In the genomic region with DNA sequence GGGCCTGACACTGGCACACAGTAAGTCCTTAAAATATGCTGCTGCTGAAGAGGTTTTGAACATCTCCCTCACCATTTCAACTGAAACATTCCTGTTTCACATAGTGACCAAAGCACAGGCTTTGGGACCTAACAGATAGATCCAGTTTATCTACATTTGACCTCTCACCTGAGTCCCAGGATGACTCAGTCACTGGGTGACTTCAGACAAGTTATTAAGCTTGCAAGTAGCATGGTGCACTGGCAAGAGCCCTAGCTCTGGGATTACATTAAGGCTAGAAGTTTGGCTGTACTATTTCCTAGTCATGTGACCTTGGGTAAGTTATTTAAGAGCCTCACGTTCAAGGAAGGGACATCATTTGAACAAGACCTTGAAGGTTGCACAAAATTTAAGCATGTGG, we compare ENCODE assay signal across 23 cellular contexts.
DNase-seq lines count a peak whose midpoint lies in the region; ATAC-seq and TF ChIP-seq lines count a peak whose summit lies in the region.
"Had no signal": no experiment of that assay in that cellular context is flagged by ENCODE, and none has a peak within 500 bp of the region (broad histone marks: within the 10 kb centered on the region; RNA-seq: fewer than 3 reads in every experiment).

No MANE protein-coding gene starts in this region.

- POLR2A ChIA-PET in CD4-positive, alpha-beta T cell (lab: Charles Lee): no interaction called here
- POLR2A ChIA-PET in activated CD8-positive, alpha-beta T cell treated with anti-CD3 and anti-CD28 coated beads, Interleukin-2, amount 10 ng/mL, durations not matched to agents 7 days and 5 days (lab: Charles Lee): no interaction called here

- H3K36me3 Mint-ChIP-seq in CD4-positive, alpha-beta T cell (ENCODE audit: low read depth): no peaks in the 10 kb centered on the region
- H3K36me3 Mint-ChIP-seq in activated CD8-positive, alpha-beta T cell treated with anti-CD3 and anti-CD28 coated beads, Interleukin-2, amount 10 ng/mL, durations not matched to agents 7 days and 5 days (ENCODE audit: low read depth): no peaks in the 10 kb centered on the region
- H3K36me3 Mint-ChIP-seq: immature natural killer cell; stimulated activated memory B cell treated with anti-CD40 and anti-IgM and Interleukin-4, amounts not matched to agents 10 μg/mL and 1 μg/mL and 100 μg/mL, for 72 hours; T-cell had no signal

- H3K36me3 ChIP-seq in osteoblast (ENCODE audit: insufficient read depth, low read length): no peaks in the 10 kb centered on the region
- H3K36me3 ChIP-seq: neutrophil had no signal

- ATAC-seq in CD4-positive, alpha-beta T cell (ENCODE audit: poor library complexity): no peak
- ATAC-seq in activated CD8-positive, alpha-beta T cell treated with anti-CD3 and anti-CD28 coated beads, Interleukin-2, amount 10 ng/mL, durations not matched to agents 7 days and 5 days: no peak
- no peak for ATAC-seq in GM21526 (IDR thresholded peaks at IDR 0.05; ENCODE audit: low FRiP score, unreplicated experiment)
- ATAC-seq: stimulated activated memory B cell treated with anti-CD40 and anti-IgM and Interleukin-4, amounts not matched to agents 10 μg/mL and 1 μg/mL and 100 μg/mL, for 72 hours; T-cell had no signal

- intact Hi-C loops in CD4-positive, alpha-beta T cell (cut with DNase I, micrococcal nuclease): no loop called here

- no peak overlapping the region for H3K27ac Mint-ChIP-seq in CD4-positive, alpha-beta T cell
- H3K27ac Mint-ChIP-seq in activated CD8-positive, alpha-beta T cell treated with anti-CD3 and anti-CD28 coated beads, Interleukin-2, amount 10 ng/mL, durations not matched to agents 7 days and 5 days: no peak overlapping the region
- H3K27ac Mint-ChIP-seq: immature natural killer cell; stimulated activated memory B cell treated with anti-CD40 and anti-IgM and Interleukin-4, amounts not matched to agents 10 μg/mL and 1 μg/mL and 100 μg/mL, for 72 hours; T-cell had no signal

- H3K9me3 ChIP-seq in osteoblast (ENCODE audit: low read depth, low read length): no peaks in the 10 kb centered on the region
- H3K9me3 ChIP-seq in CD4-positive, alpha-beta T cell (ENCODE audit: control insufficient read depth, low read length): no peaks in the 10 kb centered on the region
- H3K9me3 ChIP-seq: neutrophil had no signal

- H3K4me2 ChIP-seq in osteoblast (ENCODE audit: insufficient read depth, low read length): no peak overlapping the region

- peak overlapping the region; percentile 46 for H3K27ac ChIP-seq in osteoblast (ENCODE audit: low read depth, low read length)
- no peak overlapping the region for H3K27ac ChIP-seq in CD4-positive, alpha-beta T cell (ENCODE audit: low read depth, low read length)
- H3K27ac ChIP-seq: coronary artery, neutrophil had no signal

- no peaks in the 10 kb centered on the region for H3K27me3 ChIP-seq in osteoblast (ENCODE audit: insufficient read depth, low read length)
- H3K27me3 ChIP-seq in CD4-positive, alpha-beta T cell (ENCODE audit: control insufficient read depth, insufficient read depth, low read length): peaks cover 7% of the 10 kb centered on the region
- H3K27me3 ChIP-seq: neutrophil had no signal

- H3K4me1 ChIP-seq in osteoblast (ENCODE audit: insufficient read depth, low read length): peaks cover 8% of the 10 kb centered on the region

- peaks cover 3% of the 10 kb centered on the region for H3K9me3 Mint-ChIP-seq in CD4-positive, alpha-beta T cell
- H3K9me3 Mint-ChIP-seq in activated CD8-positive, alpha-beta T cell treated with anti-CD3 and anti-CD28 coated beads, Interleukin-2, amount 10 ng/mL, durations not matched to agents 7 days and 5 days (ENCODE audit: insufficient read depth): no peaks in the 10 kb centered on the region

- peaks cover 21% of the 10 kb centered on the region for H3K27me3 Mint-ChIP-seq in CD4-positive, alpha-beta T cell
- H3K27me3 Mint-ChIP-seq in activated CD8-positive, alpha-beta T cell treated with anti-CD3 and anti-CD28 coated beads, Interleukin-2, amount 10 ng/mL, durations not matched to agents 7 days and 5 days (ENCODE audit: low read depth): peaks cover 2% of the 10 kb centered on the region

- CTCF ChIA-PET in CD4-positive, alpha-beta T cell (lab: Charles Lee): no interaction called here
- CTCF ChIA-PET in activated CD8-positive, alpha-beta T cell treated with anti-CD3 and anti-CD28 coated beads, Interleukin-2, amount 10 ng/mL, durations not matched to agents 7 days and 5 days (lab: Charles Lee): no interaction called here

- no peak overlapping the region for H3K4me3 ChIP-seq in cardiac fibroblast (replicated peaks in 1 of 2; ENCODE audit: low read depth in 2 of 2, low read length in 2 of 2)
- H3K4me3 ChIP-seq in osteoblast (ENCODE audit: insufficient read depth, low read length): no peak overlapping the region
- H3K4me3 ChIP-seq: coronary artery, lung had no signal

- DNase-seq in Daoy (ENCODE audit: low read depth) (peak; percentile 43), HT1080 (ENCODE audit: low read depth) (peak; percentile 15), cardiac fibroblast (ENCODE audit: low read depth in 2 of 2) (peak; percentile 26 to 30), osteoblast (ENCODE audit: insufficient read length, low spot score, missing footprints) (no peak)
- no peak for DNase-seq in CD4-positive, alpha-beta T cell
- no peak for DNase-seq in activated CD8-positive, alpha-beta T cell treated with anti-CD3 and anti-CD28 coated beads, Interleukin-2, amount 10 ng/mL, durations not matched to agents 7 days and 5 days
- DNase-seq: activated CD4-positive, CD25-positive, alpha-beta regulatory T cell treated with anti-CD3 and anti-CD28 coated beads, Interleukin-2, amount 50 U/mL, for 72 hours; activated T-cell treated with anti-CD3 and anti-CD28 coated beads, Interleukin-2, amount 50 U/mL, for 1 hour; AML-193; HCEC 1CT; immature natural killer cell; KBM-7; NCI-H1694; NCI-H748 treated with DMSO at 0.1 percent for 48 hours; SHP77 treated with DMSO at 0.1 percent for 48 hours; small intestine; stimulated activated CD4-positive, alpha-beta T cell treated with anti-CD3 and anti-CD28 coated beads, Interleukin-2, amount 100 ng/mL, for 24 hours; T-cell had no signal

- H3K79me2 ChIP-seq in osteoblast (ENCODE audit: insufficient read depth, low read length): no peaks in the 10 kb centered on the region

- TF ChIP-seq CTCF in cardiac fibroblast (IDR thresholded peaks at IDR 0.05; ENCODE audit: low read depth, low read length): no peak
- TF ChIP-seq CTCF in osteoblast (IDR thresholded peaks at IDR 0.05; ENCODE audit: extremely low read depth, low read depth, low read length): no peak
- no peak for TF ChIP-seq CTCF in CD4-positive, alpha-beta T cell (IDR thresholded peaks at IDR 0.05)

- H3K4me3 Mint-ChIP-seq in CD4-positive, alpha-beta T cell: no peak overlapping the region
- H3K4me3 Mint-ChIP-seq in activated CD8-positive, alpha-beta T cell treated with anti-CD3 and anti-CD28 coated beads, Interleukin-2, amount 10 ng/mL, durations not matched to agents 7 days and 5 days: no peak overlapping the region
- H3K4me3 Mint-ChIP-seq: immature natural killer cell; stimulated activated memory B cell treated with anti-CD40 and anti-IgM and Interleukin-4, amounts not matched to agents 10 μg/mL and 1 μg/mL and 100 μg/mL, for 72 hours; T-cell had no signal

- peak overlapping the region; percentile 71 for H2AFZ ChIP-seq in osteoblast (ENCODE audit: low read length)

- H4K20me1 ChIP-seq in osteoblast (ENCODE audit: insufficient read depth, low read length): no peaks in the 10 kb centered on the region

- no peaks in the 10 kb centered on the region for H3K4me1 Mint-ChIP-seq in CD4-positive, alpha-beta T cell (ENCODE audit: low read depth)
- no peaks in the 10 kb centered on the region for H3K4me1 Mint-ChIP-seq in activated CD8-positive, alpha-beta T cell treated with anti-CD3 and anti-CD28 coated beads, Interleukin-2, amount 10 ng/mL, durations not matched to agents 7 days and 5 days (ENCODE audit: low read depth)
- H3K4me1 Mint-ChIP-seq: immature natural killer cell; stimulated activated memory B cell treated with anti-CD40 and anti-IgM and Interleukin-4, amounts not matched to agents 10 μg/mL and 1 μg/mL and 100 μg/mL, for 72 hours; T-cell had no signal

Comparison
In these comparisons a context has a peak if more than half of its experiments do, and no peak if none do; other contexts are left out.
1. DNase-seq: peak in Daoy (single experiment), HT1080 (single experiment) and cardiac fibroblast (2 of 2); none in osteoblast (single experiment), CD4-positive, alpha-beta T cell (0 of 10) and activated CD8-positive, alpha-beta T cell treated with anti-CD3 and anti-CD28 coated beads, Interleukin-2, amount 10 ng/mL, durations not matched to agents 7 days and 5 days (single experiment).